15 cellular contexts compared by ENCODE assay signal in genomic region chr10:78542536-78542935, GRCh38.
DNase-seq lines count a peak whose midpoint lies in the region; ATAC-seq and TF ChIP-seq lines count a peak whose summit lies in the region.
"Had no signal": no experiment of that assay in that cellular context is flagged by ENCODE, and none has a peak within 500 bp of the region (broad histone marks: within the 10 kb centered on the region; RNA-seq: fewer than 3 reads in every experiment).

No MANE protein-coding gene starts in this region.

- intact Hi-C loops in dendritic cell treated with granulocyte-macrophage colony-stimulating factor and Interleukin-4, amounts not matched to agents 40 ng/mL and 50 ng/mL, for 4 days (cut with micrococcal nuclease) = no loop called here
- intact Hi-C loops in vagina (cut with DNase I) = no loop called here

- TF ChIP-seq RAD21 in neural cell (conservative IDR thresholded peaks at IDR 0.05) = peak; percentile 11

- H3K27me3 ChIP-seq in neural cell (ENCODE audit: insufficient read depth, low read depth, low read length) (no peaks in the 10 kb centered on the region), vagina (no peaks in the 10 kb centered on the region)
- H3K27me3 ChIP-seq: BLaER1 treated with 17β-estradiol and CSF1 and Interleukin-3, amounts not matched to agents 10 nM and 100 nM; pancreas had no signal

- TF ChIP-seq CTCF in neural cell (IDR thresholded peaks at IDR 0.05; ENCODE audit: poor library complexity, severe bottlenecking) = no peak
- no peak for TF ChIP-seq CTCF in vagina (IDR thresholded peaks at IDR 0.05)

- H3K4me1 Mint-ChIP-seq in stimulated activated naive CD8-positive, alpha-beta T cell treated with anti-CD3 and anti-CD28 coated beads, Interleukin-15, amount 100 ng/mL, for 72 hours = peaks cover 13% of the 10 kb centered on the region
- H3K4me1 Mint-ChIP-seq in dendritic cell treated with granulocyte-macrophage colony-stimulating factor and Interleukin-4, amounts not matched to agents 40 ng/mL and 50 ng/mL, for 4 days (ENCODE audit: low read depth) = peaks cover 29% of the 10 kb centered on the region
- H3K4me1 Mint-ChIP-seq: activated B cell treated with CpG ODN at 0.5 μM for 24 hours had no signal

- H3K4me1 ChIP-seq in vagina = peaks cover 31% of the 10 kb centered on the region
- H3K4me1 ChIP-seq: pancreas had no signal

- H3K9ac ChIP-seq in neural cell (ENCODE audit: low read length) = peak overlapping the region; percentile 3
- H3K9ac ChIP-seq: BLaER1 treated with 17β-estradiol and CSF1 and Interleukin-3, amounts not matched to agents 10 nM and 100 nM had no signal

- no peaks in the 10 kb centered on the region for H3K9me3 Mint-ChIP-seq in stimulated activated naive CD8-positive, alpha-beta T cell treated with anti-CD3 and anti-CD28 coated beads, Interleukin-15, amount 100 ng/mL, for 72 hours
- no peaks in the 10 kb centered on the region for H3K9me3 Mint-ChIP-seq in dendritic cell treated with granulocyte-macrophage colony-stimulating factor and Interleukin-4, amounts not matched to agents 40 ng/mL and 50 ng/mL, for 4 days
- H3K9me3 Mint-ChIP-seq: activated T-cell treated with anti-CD3 and anti-CD28 coated beads, Interleukin-2, amount 50 U/mL, for 24 hours had no signal

- H2AFZ ChIP-seq in neural cell (ENCODE audit: low read depth, low read length) = no peak overlapping the region

- no peak for ATAC-seq in stimulated activated naive CD8-positive, alpha-beta T cell treated with anti-CD3 and anti-CD28 coated beads, Interleukin-15, amount 100 ng/mL, for 72 hours
- ATAC-seq in stimulated activated naive CD8-positive, alpha-beta T cell treated with anti-CD3 and anti-CD28 coated beads, Interleukin-15, Interleukin-2, amounts not matched to agents 100 U/mL and 50 U/mL, for 24 hours = no peak
- ATAC-seq in GM19328 (IDR thresholded peaks at IDR 0.05; ENCODE audit: unreplicated experiment) = no peak
- ATAC-seq: SK-N-SH treated with all-trans-retinoic acid at 6 μM for 48 hours had no signal

- no peak overlapping the region for H3K27ac ChIP-seq in neural cell (ENCODE audit: low read length)
- peak overlapping the region; percentile 68 for H3K27ac ChIP-seq in vagina
- H3K27ac ChIP-seq: BLaER1 treated with 17β-estradiol and CSF1 and Interleukin-3, amounts not matched to agents 10 nM and 100 nM had no signal

- H3F3A ChIP-seq in neural cell (ENCODE audit: insufficient read depth, low read length, poor library complexity, severe bottlenecking) = no peaks in the 10 kb centered on the region

- peak overlapping the region; percentile 15 to 45 for H3K27ac Mint-ChIP-seq in stimulated activated naive CD8-positive, alpha-beta T cell treated with anti-CD3 and anti-CD28 coated beads, Interleukin-15, amount 100 ng/mL, for 72 hours
- H3K27ac Mint-ChIP-seq in dendritic cell treated with granulocyte-macrophage colony-stimulating factor and Interleukin-4, amounts not matched to agents 40 ng/mL and 50 ng/mL, for 4 days = peak overlapping the region; percentile 1
- H3K27ac Mint-ChIP-seq: activated B cell treated with CpG ODN at 0.5 μM for 24 hours; activated T-cell treated with anti-CD3 and anti-CD28 coated beads, Interleukin-2, amount 50 U/mL, for 24 hours had no signal

- TF ChIP-seq EP300 in neural cell (conservative IDR thresholded peaks at IDR 0.05; ENCODE audit: poor library complexity, severe bottlenecking) = no peak

- H3K4me3 ChIP-seq in neural cell (ENCODE audit: low read length) = no peak overlapping the region
- no peak overlapping the region for H3K4me3 ChIP-seq in vagina
- H3K4me3 ChIP-seq: BLaER1 treated with 17β-estradiol and CSF1 and Interleukin-3, amounts not matched to agents 10 nM and 100 nM; pancreas had no signal

- H3K4me3 Mint-ChIP-seq in stimulated activated naive CD8-positive, alpha-beta T cell treated with anti-CD3 and anti-CD28 coated beads, Interleukin-15, amount 100 ng/mL, for 72 hours = no peak overlapping the region
- H3K4me3 Mint-ChIP-seq in dendritic cell treated with granulocyte-macrophage colony-stimulating factor and Interleukin-4, amounts not matched to agents 40 ng/mL and 50 ng/mL, for 4 days = no peak overlapping the region
- H3K4me3 Mint-ChIP-seq: activated B cell treated with CpG ODN at 0.5 μM for 24 hours; activated T-cell treated with anti-CD3 and anti-CD28 coated beads, Interleukin-2, amount 50 U/mL, for 24 hours had no signal

- H3K36me3 Mint-ChIP-seq in dendritic cell treated with granulocyte-macrophage colony-stimulating factor and Interleukin-4, amounts not matched to agents 40 ng/mL and 50 ng/mL, for 4 days (ENCODE audit: low read depth) = no peaks in the 10 kb centered on the region

- H3K9me2 ChIP-seq in neural cell (ENCODE audit: insufficient read depth, low read length) = no peaks in the 10 kb centered on the region

- H3K9me3 ChIP-seq in neural cell (ENCODE audit: low read length) = no peaks in the 10 kb centered on the region
- no peaks in the 10 kb centered on the region for H3K9me3 ChIP-seq in vagina
- H3K9me3 ChIP-seq: BLaER1 treated with 17β-estradiol and CSF1 and Interleukin-3, amounts not matched to agents 10 nM and 100 nM; pancreas had no signal

- no peak for TF ChIP-seq POLR2A in vagina (IDR thresholded peaks at IDR 0.05)

- no peaks in the 10 kb centered on the region for H4K20me1 ChIP-seq in neural cell (ENCODE audit: insufficient read depth)
- H4K20me1 ChIP-seq: BLaER1 treated with 17β-estradiol and CSF1 and Interleukin-3, amounts not matched to agents 10 nM and 100 nM had no signal

- H3K27me3 Mint-ChIP-seq in stimulated activated naive CD8-positive, alpha-beta T cell treated with anti-CD3 and anti-CD28 coated beads, Interleukin-15, amount 100 ng/mL, for 72 hours = peaks cover 22% of the 10 kb centered on the region
- H3K27me3 Mint-ChIP-seq in dendritic cell treated with granulocyte-macrophage colony-stimulating factor and Interleukin-4, amounts not matched to agents 40 ng/mL and 50 ng/mL, for 4 days = peaks cover 4% of the 10 kb centered on the region

- H3K79me2 ChIP-seq in neural cell (replicated peaks; ENCODE audit: insufficient read depth, low read length) = no peaks in the 10 kb centered on the region

- H3K36me3 ChIP-seq in neural cell (ENCODE audit: insufficient read depth, low read length) (no peaks in the 10 kb centered on the region), vagina (no peaks in the 10 kb centered on the region)
- H3K36me3 ChIP-seq: BLaER1 treated with 17β-estradiol and CSF1 and Interleukin-3, amounts not matched to agents 10 nM and 100 nM; pancreas had no signal

- H3K4me2 ChIP-seq in neural cell (ENCODE audit: low read length) = no peak overlapping the region

- no peak for DNase-seq in stimulated activated naive CD8-positive, alpha-beta T cell treated with anti-CD3 and anti-CD28 coated beads, Interleukin-15, amount 100 ng/mL, for 72 hours
- DNase-seq in stimulated activated naive CD8-positive, alpha-beta T cell treated with anti-CD3 and anti-CD28 coated beads, Interleukin-15, Interleukin-2, amounts not matched to agents 100 U/mL and 50 U/mL, for 24 hours = no peak
- DNase-seq in vagina (ENCODE audit: extremely low spot score in 2 of 2) = no peak
- no peak for DNase-seq in NCI-H2227 (lab: John Stamatoyannopoulos, UW; ENCODE audit: unreplicated experiment)
- DNase-seq in DMS79 (lab: John Stamatoyannopoulos, UW) = no peak
- DNase-seq: activated B cell treated with CpG ODN at 0.5 μM for 24 hours; activated T-cell treated with anti-CD3 and anti-CD28 coated beads, Interleukin-2, amount 50 U/mL, for 24 hours; dermis blood vessel endothelial cell; DMS79 treated with DMSO at 0.1 percent for 48 hours; pancreas had no signal

TF ChIP-seq in neural cell, 6 proteins besides CTCF, POLR2A, EP300 and RAD21:
- TF ChIP-seq MXI1 (conservative IDR thresholded peaks at IDR 0.05; ENCODE audit: poor library complexity, severe bottlenecking) = no peak
- no peak for TF ChIP-seq TAF1 (IDR thresholded peaks at IDR 0.05; ENCODE audit: low read depth)
- TF ChIP-seq EZH2 (IDR thresholded peaks at IDR 0.05; ENCODE audit: borderline replicate concordance, insufficient read depth, low read length, poor library complexity, severe bottlenecking) = no peak
- no peak for TF ChIP-seq SMC3 (conservative IDR thresholded peaks at IDR 0.05; ENCODE audit: poor library complexity)
- no peak for TF ChIP-seq REST (IDR thresholded peaks at IDR 0.05; ENCODE audit: borderline replicate concordance)
- TF ChIP-seq POLR2AphosphoS5 (IDR thresholded peaks at IDR 0.05) = no peak
